In the genomic region with DNA sequence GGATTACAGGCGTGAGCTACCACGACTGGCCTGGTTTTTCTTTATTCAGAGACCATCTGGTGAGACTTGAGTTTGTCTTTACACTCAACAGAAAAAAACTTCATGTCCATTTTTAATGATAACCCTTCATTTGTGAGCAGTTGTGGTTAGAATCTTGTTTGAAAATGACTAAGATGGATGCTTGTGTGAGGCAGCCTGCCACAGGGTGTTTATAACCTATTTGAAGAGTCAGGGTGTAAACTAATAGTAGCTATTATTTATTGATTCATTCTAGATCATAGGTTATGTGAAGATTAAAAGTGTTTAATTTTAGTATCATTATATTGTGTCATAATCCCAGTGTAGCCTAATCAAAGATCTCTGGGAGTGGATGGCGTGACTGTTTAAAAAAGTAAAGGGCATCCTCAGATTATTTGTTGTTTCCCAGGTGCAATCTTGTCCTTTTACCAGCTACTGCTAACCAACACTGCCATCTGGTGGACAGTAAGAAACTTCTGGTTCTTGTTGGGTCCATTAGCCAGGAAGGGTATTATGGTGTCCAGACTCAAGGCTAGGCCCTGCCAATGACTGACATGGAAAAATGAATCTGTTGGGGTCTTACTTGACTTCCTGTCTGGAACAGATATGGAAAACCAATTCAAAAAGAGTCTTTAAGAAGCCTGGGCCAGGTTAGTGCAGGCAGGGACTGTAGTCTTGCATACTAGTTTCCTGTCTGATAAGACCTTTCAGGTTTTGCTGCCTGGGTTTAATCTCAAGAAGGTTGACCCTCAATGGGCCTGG, we compare ENCODE assay signal across 8 cellular contexts. TPM values are rescaled to one million over a fixed set of nuclear protein-coding genes. Genes with fewer than 3 reads are reported as not detected.
DNase-seq lines count a peak whose midpoint lies in the region; ATAC-seq and TF ChIP-seq lines count a peak whose summit lies in the region.

No MANE protein-coding gene starts in this region.

- H3K27ac Mint-ChIP-seq in chondrocyte (ENCODE audit: unreplicated experiment): peak overlapping the region; percentile 45
- no peak overlapping the region for H3K27ac Mint-ChIP-seq in stimulated activated memory B cell treated with anti-CD40 and anti-IgM and Interleukin-4, amounts not matched to agents 10 μg/mL and 1 μg/mL and 100 μg/mL, for 72 hours

- H3K4me3 ChIP-seq in AG10803 (ENCODE audit: low read length): no peak overlapping the region

- peaks cover 16% of the 10 kb centered on the region for H3K36me3 Mint-ChIP-seq in chondrocyte (ENCODE audit: low read depth)
- peaks cover 22% of the 10 kb centered on the region for H3K36me3 Mint-ChIP-seq in stimulated activated memory B cell treated with anti-CD40 and anti-IgM and Interleukin-4, amounts not matched to agents 10 μg/mL and 1 μg/mL and 100 μg/mL, for 72 hours

- no peaks in the 10 kb centered on the region for H3K27me3 Mint-ChIP-seq in chondrocyte (ENCODE audit: low read depth)
- H3K27me3 Mint-ChIP-seq in stimulated activated memory B cell treated with anti-CD40 and anti-IgM and Interleukin-4, amounts not matched to agents 10 μg/mL and 1 μg/mL and 100 μg/mL, for 72 hours: no peaks in the 10 kb centered on the region

- H3K9me3 Mint-ChIP-seq in chondrocyte (ENCODE audit: low read depth): no peaks in the 10 kb centered on the region
- no peaks in the 10 kb centered on the region for H3K9me3 Mint-ChIP-seq in stimulated activated memory B cell treated with anti-CD40 and anti-IgM and Interleukin-4, amounts not matched to agents 10 μg/mL and 1 μg/mL and 100 μg/mL, for 72 hours

- intact Hi-C loops in left colon (cut with DNase I, micrococcal nuclease): loop anchor here in 1 of 2 donors (5.0 to 10.0 kb wide), 3 partner anchors 343 to 721 kb away; partner anchors contain the start of gene EGR2

- H3K4me1 Mint-ChIP-seq in chondrocyte (ENCODE audit: low read depth): peaks cover 18% of the 10 kb centered on the region
- H3K4me1 Mint-ChIP-seq in stimulated activated memory B cell treated with anti-CD40 and anti-IgM and Interleukin-4, amounts not matched to agents 10 μg/mL and 1 μg/mL and 100 μg/mL, for 72 hours: peaks cover 21% of the 10 kb centered on the region

- H3K4me3 Mint-ChIP-seq in chondrocyte (ENCODE audit: unreplicated experiment): no peak overlapping the region
- no peak overlapping the region for H3K4me3 Mint-ChIP-seq in stimulated activated memory B cell treated with anti-CD40 and anti-IgM and Interleukin-4, amounts not matched to agents 10 μg/mL and 1 μg/mL and 100 μg/mL, for 72 hours

- peak; percentile 84 for TF ChIP-seq CTCF in AG10803 (conservative IDR thresholded peaks at IDR 0.05; ENCODE audit: low read length)
- TF ChIP-seq CTCF in chondrocyte (IDR thresholded peaks at IDR 0.05): peak; percentile 98

- DNase-seq in AG10803 (ENCODE audit: low read depth): peak; percentile 94
- DNase-seq in NCI-H146 treated with DMSO at 0.1 percent for 48 hours (lab: John Stamatoyannopoulos, UW; ENCODE audit: unreplicated experiment): peak; percentile 59
- DNase-seq in T-helper 1 cell: peak in 4 of 5 donors; percentile 8 to 78 (median 32)
- DNase-seq in chondrocyte (ENCODE audit: low spot score): no peak
- DNase-seq in left colon: no peak

- peak; percentile 74 for ATAC-seq in GM18502 (IDR thresholded peaks at IDR 0.05; ENCODE audit: poor library complexity, unreplicated experiment)
- peak; percentile 75 for ATAC-seq in HG02938 (IDR thresholded peaks at IDR 0.05; ENCODE audit: unreplicated experiment)
- peak; percentile 49 for ATAC-seq in left colon
- ATAC-seq in stimulated activated memory B cell treated with anti-CD40 and anti-IgM and Interleukin-4, amounts not matched to agents 10 μg/mL and 1 μg/mL and 100 μg/mL, for 72 hours: peak; percentile 64

RNA-seq across cellular contexts. Expression of gene NRBF2, which starts 24.9 kb away (rescaled TPM):
- total RNA-seq in chondrocyte (32.0 to 45.2 TPM (median 44.1 TPM) in 3 replicates), left colon (10 to 100 TPM; 23.8 to 26.1 TPM)

Comparison
In these comparisons a context has a peak if more than half of its experiments do, and no peak if none do; other contexts are left out.
1. DNase-seq: peak in AG10803 (single experiment), NCI-H146 treated with DMSO at 0.1 percent for 48 hours (single experiment) and T-helper 1 cell (4 of 5); none in chondrocyte (single experiment) and left colon (0 of 2).
2. Peak in every context shown above with its lines, with median percentiles within 50 percentile points of each other: ATAC-seq.